Comparison of ENCODE assay signal across 24 cellular contexts in the genomic region with DNA sequence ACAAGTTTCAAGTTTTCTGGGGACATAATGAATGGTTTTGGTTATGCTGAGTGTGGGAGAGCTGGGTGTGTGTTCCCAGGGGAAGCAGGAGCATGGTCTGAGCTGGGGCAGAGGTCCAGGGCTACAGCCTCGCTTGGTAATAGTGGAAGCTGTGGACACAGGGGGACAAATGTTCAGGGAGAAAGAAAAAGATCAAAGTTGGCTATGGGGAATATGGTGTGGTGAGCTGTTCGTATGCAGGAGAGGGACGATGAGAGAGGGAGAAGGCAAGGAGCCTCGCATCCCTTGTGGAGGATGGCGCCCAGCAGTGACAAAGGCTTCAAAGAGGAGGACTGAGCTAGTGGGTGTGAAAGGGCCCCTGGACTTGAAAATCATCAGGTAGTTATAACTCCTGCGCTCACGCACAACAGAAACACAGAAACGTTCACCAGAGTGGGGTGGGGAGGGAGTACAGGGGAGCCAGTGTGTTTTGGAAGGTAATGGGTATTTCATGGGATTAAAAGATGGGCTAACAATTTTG.
DNase-seq lines count a peak whose midpoint lies in the region; ATAC-seq and TF ChIP-seq lines count a peak whose summit lies in the region.
"Had no signal": no experiment of that assay in that cellular context is flagged by ENCODE, and none has a peak within 500 bp of the region (broad histone marks: within the 10 kb centered on the region; RNA-seq: fewer than 3 reads in every experiment).

No MANE protein-coding gene starts in this region.

- peaks cover 29% of the 10 kb centered on the region for H3K27me3 Mint-ChIP-seq in stimulated activated naive CD8-positive, alpha-beta T cell treated with anti-CD3 and anti-CD28 coated beads, Interleukin-15, amount 100 ng/mL, for 72 hours
- H3K27me3 Mint-ChIP-seq in neural crest cell (ENCODE audit: low read depth) (peaks cover 4% of the 10 kb centered on the region), type B pancreatic cell (peaks cover 18% of the 10 kb centered on the region)

- TF ChIP-seq CTCF in neural crest cell (conservative IDR thresholded peaks at IDR 0.05) (no peak), type B pancreatic cell (conservative IDR thresholded peaks at IDR 0.05) (no peak), adrenal gland (IDR thresholded peaks at IDR 0.05) (no peak)

- ATAC-seq in stimulated activated naive CD8-positive, alpha-beta T cell treated with anti-CD3 and anti-CD28 coated beads, Interleukin-15, amount 100 ng/mL, for 72 hours, result peak; percentile 15
- no peak for ATAC-seq in stimulated activated naive CD8-positive, alpha-beta T cell treated with anti-CD3 and anti-CD28 coated beads, Interleukin-15, Interleukin-2, amounts not matched to agents 100 U/mL and 50 U/mL, for 24 hours
- no peak for ATAC-seq in activated naive CD4-positive, alpha-beta T cell treated with anti-CD3 and anti-CD28 coated beads, Interleukin-2, amount 50 U/mL, for 72 hours
- ATAC-seq in GM21367 (IDR thresholded peaks at IDR 0.05; ENCODE audit: unreplicated experiment), result no peak
- ATAC-seq: A549, GM12878 had no signal

- intact Hi-C loops in adrenal gland (cut with DNase I), result no loop called here

- H3K9me3 Mint-ChIP-seq in stimulated activated naive CD8-positive, alpha-beta T cell treated with anti-CD3 and anti-CD28 coated beads, Interleukin-15, amount 100 ng/mL, for 72 hours, result no peaks in the 10 kb centered on the region
- no peaks in the 10 kb centered on the region for H3K9me3 Mint-ChIP-seq in neural crest cell
- no peaks in the 10 kb centered on the region for H3K9me3 Mint-ChIP-seq in type B pancreatic cell
- H3K9me3 Mint-ChIP-seq in activated naive CD4-positive, alpha-beta T cell treated with anti-CD3 and anti-CD28 coated beads, Interleukin-2, amount 50 U/mL, for 72 hours, result no peaks in the 10 kb centered on the region
- H3K9me3 Mint-ChIP-seq: CD4-positive, alpha-beta T cell; CD8-positive, alpha-beta memory T cell; HFFc6 had no signal

- H3K27ac Mint-ChIP-seq in stimulated activated naive CD8-positive, alpha-beta T cell treated with anti-CD3 and anti-CD28 coated beads, Interleukin-15, amount 100 ng/mL, for 72 hours, result no peak overlapping the region
- H3K27ac Mint-ChIP-seq in neural crest cell (ENCODE audit: unreplicated experiment) (peak overlapping the region; percentile 7), type B pancreatic cell (no peak overlapping the region)
- H3K27ac Mint-ChIP-seq in activated naive CD4-positive, alpha-beta T cell treated with anti-CD3 and anti-CD28 coated beads, Interleukin-2, amount 50 U/mL, for 72 hours, result no peak overlapping the region
- H3K27ac Mint-ChIP-seq: CD4-positive, alpha-beta T cell; CD8-positive, alpha-beta memory T cell; HFFc6 had no signal

- no peak overlapping the region for H3K27ac ChIP-seq in adrenal gland
- H3K27ac ChIP-seq: A549; BLaER1 treated with 17β-estradiol and CSF1 and Interleukin-3, amounts not matched to agents 10 nM and 100 nM had no signal

- H3K9me3 ChIP-seq in adrenal gland (replicated peaks in 1 of 3), result no peaks in the 10 kb centered on the region
- H3K9me3 ChIP-seq: A549; BE2C; BLaER1 treated with 17β-estradiol and CSF1 and Interleukin-3, amounts not matched to agents 10 nM and 100 nM; HAP-1 had no signal

- H3K27me3 ChIP-seq in adrenal gland, result no peaks in the 10 kb centered on the region
- H3K27me3 ChIP-seq: BE2C; BLaER1 treated with 17β-estradiol and CSF1 and Interleukin-3, amounts not matched to agents 10 nM and 100 nM had no signal

- no peak overlapping the region for H3K4me3 Mint-ChIP-seq in stimulated activated naive CD8-positive, alpha-beta T cell treated with anti-CD3 and anti-CD28 coated beads, Interleukin-15, amount 100 ng/mL, for 72 hours
- H3K4me3 Mint-ChIP-seq in neural crest cell, result no peak overlapping the region
- H3K4me3 Mint-ChIP-seq in type B pancreatic cell, result no peak overlapping the region
- H3K4me3 Mint-ChIP-seq: CD14-positive monocyte; CD4-positive, alpha-beta T cell; CD8-positive, alpha-beta memory T cell; HFFc6 had no signal

- H3K4me1 Mint-ChIP-seq in stimulated activated naive CD8-positive, alpha-beta T cell treated with anti-CD3 and anti-CD28 coated beads, Interleukin-15, amount 100 ng/mL, for 72 hours, result peaks cover 21% of the 10 kb centered on the region
- H3K4me1 Mint-ChIP-seq in neural crest cell (peaks cover 7% of the 10 kb centered on the region), type B pancreatic cell (ENCODE audit: unreplicated experiment) (no peaks in the 10 kb centered on the region)

- H3K4me1 ChIP-seq in adrenal gland (replicated peaks in 1 of 2), result peaks cover 0 to 6% of the 10 kb centered on the region in 2 donors
- H3K4me1 ChIP-seq: A549, HAP-1 had no signal

- WGBS in adrenal gland, 4 donors, result 77 to 89% (median 81%) methylated on average over 8 of the region's 8 CpGs

- no peaks in the 10 kb centered on the region for H3K36me3 ChIP-seq in adrenal gland (replicated peaks in 1 of 2)
- H3K36me3 ChIP-seq: BE2C; BLaER1 treated with 17β-estradiol and CSF1 and Interleukin-3, amounts not matched to agents 10 nM and 100 nM; HAP-1 had no signal

- no peak for TF ChIP-seq POLR2A in adrenal gland (IDR thresholded peaks at IDR 0.05)

- DNase-seq in stimulated activated naive CD8-positive, alpha-beta T cell treated with anti-CD3 and anti-CD28 coated beads, Interleukin-15, amount 100 ng/mL, for 72 hours, result no peak
- no peak for DNase-seq in stimulated activated naive CD8-positive, alpha-beta T cell treated with anti-CD3 and anti-CD28 coated beads, Interleukin-15, Interleukin-2, amounts not matched to agents 100 U/mL and 50 U/mL, for 24 hours
- DNase-seq in neural crest cell (ENCODE audit: low read depth, low spot score), result no peak
- peak; percentile 40 for DNase-seq in type B pancreatic cell (ENCODE audit: extremely low spot score, unreplicated experiment)
- DNase-seq in activated naive CD4-positive, alpha-beta T cell treated with anti-CD3 and anti-CD28 coated beads, Interleukin-2, amount 50 U/mL, for 72 hours (ENCODE audit: low spot score in 2 of 2), result no peak
- DNase-seq in adrenal gland, result no peak
- DNase-seq: 8988T; ACHN; AML-193; BE2C; CD4-positive, alpha-beta T cell; CD8-positive, alpha-beta memory T cell; DMS 273 treated with DMSO at 0.1 percent for 48 hours; DMS79; EL; GDM1; GOT3; HFFc6 had no signal

- H3K36me3 Mint-ChIP-seq in neural crest cell (ENCODE audit: low read depth) (no peaks in the 10 kb centered on the region), type B pancreatic cell (no peaks in the 10 kb centered on the region)
- no peaks in the 10 kb centered on the region for H3K36me3 Mint-ChIP-seq in activated naive CD4-positive, alpha-beta T cell treated with anti-CD3 and anti-CD28 coated beads, Interleukin-2, amount 50 U/mL, for 72 hours
- H3K36me3 Mint-ChIP-seq: CD14-positive monocyte; CD8-positive, alpha-beta memory T cell had no signal

- no peak overlapping the region for H3K4me3 ChIP-seq in adrenal gland
- H3K4me3 ChIP-seq: A549; BLaER1 treated with 17β-estradiol and CSF1 and Interleukin-3, amounts not matched to agents 10 nM and 100 nM; GM12878; HAP-1 had no signal
